Comparison of ENCODE assay signal across 8 cellular contexts in genomic region chr4:82561745-82562552, GRCh38. TPM values are rescaled to one million over a fixed set of nuclear protein-coding genes. Genes with fewer than 3 reads are reported as not detected.
DNase-seq lines count a peak whose midpoint lies in the region; ATAC-seq, FAIRE-seq and TF ChIP-seq lines count a peak whose summit lies in the region.

TSS of gene TMEM150C (minus strand) at chr4:82561988. CDS start at chr4:82504657, 57,331 bp downstream.

- DNase-seq in AG10803 (ENCODE audit: low read depth) (peak; percentile 6), GM12892 (ENCODE audit: insufficient read length) (peak; percentile 19), T-helper 17 cell (no peak), esophagus squamous epithelium (lab: John Stamatoyannopoulos, UW) (no peak), naive B cell (peak; percentile 4), SKM-1 treated with dmso at 0.1 percent for 144 hours (lab: John Stamatoyannopoulos, UW; ENCODE audit: unreplicated experiment) (no peak), superior temporal gyrus (ENCODE audit: extremely low spot score) (no peak)

- H3K4me1 ChIP-seq in esophagus squamous epithelium: peaks cover 0 to 14% (median 0%) of the 10 kb centered on the region in 3 donors

- TF ChIP-seq POLR2A in GM12892 (IDR thresholded peaks at IDR 0.05; ENCODE audit: low read depth, low read length) (no peak), esophagus squamous epithelium (IDR thresholded peaks at IDR 0.05) (no peak)

- H3K4me3 ChIP-seq in AG10803 (ENCODE audit: low read length) (peak within 1 kb of the TSS; percentile 47), esophagus squamous epithelium (peak within 1 kb of the TSS; percentile 56 to 81 (median 68))

- FAIRE-seq in GM12892 (lab: Jason Lieb, UNC): no peak

- peak within 1 kb of the TSS in 2 of 4 donors; percentile 22 to 39 for H3K27ac ChIP-seq in esophagus squamous epithelium

- H3K27me3 Mint-ChIP-seq in T-helper 17 cell (peaks cover 81% of the 10 kb centered on the region), naive B cell (peaks cover 59 to 81% (median 75%) of the 10 kb centered on the region in 3 donors)

- WGBS in esophagus squamous epithelium, 2 donors: 17 to 19% methylated on average over 10 to 15 of the region's 67 CpGs

- peaks cover 0 to 13% (median 0%) of the 10 kb centered on the region in 7 donors for H3K9me3 Mint-ChIP-seq in naive B cell

- TF ChIP-seq CTCF in AG10803 (conservative IDR thresholded peaks at IDR 0.05; ENCODE audit: low read length) (0 out of 2 replicates have a peak, but pooled peaks have one; percentile 6), esophagus squamous epithelium (IDR thresholded peaks at IDR 0.05) (peak in 2 of 6 experiments; percentile 6 to 35)

- intact Hi-C loops in esophagus squamous epithelium (cut with DNase I): no loop called here

- H3K4me3 Mint-ChIP-seq in T-helper 17 cell (peak within 1 kb of the TSS; percentile 82), naive B cell (peak within 1 kb of the TSS; percentile 72 to 94 (median 86))

- H3K27ac Mint-ChIP-seq in T-helper 17 cell (no peak within 1 kb of the TSS), naive B cell (peak within 1 kb of the TSS in 1 of 6 donors; percentile 62)

- peaks cover 0 to 30% (median 0%) of the 10 kb centered on the region in 4 donors for H3K27me3 ChIP-seq in esophagus squamous epithelium

- ATAC-seq in T-helper 17 cell (no peak), naive B cell (ENCODE audit: low read depth in 2 of 2) (peak; percentile 40 to 48), HG02981 (IDR thresholded peaks at IDR 0.05; ENCODE audit: unreplicated experiment) (no peak)

- H3K4me1 Mint-ChIP-seq in T-helper 17 cell (peaks cover 10% of the 10 kb centered on the region), naive B cell (peaks cover 12 to 15% (median 14%) of the 10 kb centered on the region in 3 donors)

- H3K9me3 ChIP-seq in T-helper 17 cell (ENCODE audit: control insufficient read depth, low read length, poor library complexity, severe bottlenecking) (no peaks in the 10 kb centered on the region), esophagus squamous epithelium (no peaks in the 10 kb centered on the region)

- no peaks in the 10 kb centered on the region for H3K36me3 ChIP-seq in esophagus squamous epithelium

- H3K36me3 Mint-ChIP-seq in T-helper 17 cell (ENCODE audit: low read depth): peaks cover 11% of the 10 kb centered on the region
- peaks cover 7 to 15% of the 10 kb centered on the region in 2 donors for H3K36me3 Mint-ChIP-seq in naive B cell

RNA-seq across cellular contexts. Expression of gene TMEM150C, which starts in this region (rescaled TPM):
- 0.85 TPM for polyA plus RNA-seq in GM12892 (2012; ENCODE audit: missing spikeins)
- total RNA-seq in T-helper 17 cell (under 1 TPM; 0.15 to 0.37 TPM), esophagus squamous epithelium (1 to 10 TPM; 1.1 to 3.8 (median 2.8) TPM)
- polyA plus RNA-seq in naive B cell (ENCODE audit: low read depth in 6 of 6): under 1 TPM in 2 of 6 donors, not detected in 4; 0.11 to 0.20 TPM

Comparison
In these comparisons a context has a peak if more than half of its experiments do, and no peak if none do; other contexts are left out.
1. Peak in DNase-seq and ATAC-seq in naive B cell; RNA of the gene not detected or under 1 TPM.
2. DNase-seq: peak in AG10803 (single experiment) and GM12892 (single experiment); none in T-helper 17 cell (0 of 3), esophagus squamous epithelium (single experiment), SKM-1 treated with dmso at 0.1 percent for 144 hours (single experiment) and superior temporal gyrus (single experiment).